1 cellular context compared by ENCODE assay signal in the genomic region with DNA sequence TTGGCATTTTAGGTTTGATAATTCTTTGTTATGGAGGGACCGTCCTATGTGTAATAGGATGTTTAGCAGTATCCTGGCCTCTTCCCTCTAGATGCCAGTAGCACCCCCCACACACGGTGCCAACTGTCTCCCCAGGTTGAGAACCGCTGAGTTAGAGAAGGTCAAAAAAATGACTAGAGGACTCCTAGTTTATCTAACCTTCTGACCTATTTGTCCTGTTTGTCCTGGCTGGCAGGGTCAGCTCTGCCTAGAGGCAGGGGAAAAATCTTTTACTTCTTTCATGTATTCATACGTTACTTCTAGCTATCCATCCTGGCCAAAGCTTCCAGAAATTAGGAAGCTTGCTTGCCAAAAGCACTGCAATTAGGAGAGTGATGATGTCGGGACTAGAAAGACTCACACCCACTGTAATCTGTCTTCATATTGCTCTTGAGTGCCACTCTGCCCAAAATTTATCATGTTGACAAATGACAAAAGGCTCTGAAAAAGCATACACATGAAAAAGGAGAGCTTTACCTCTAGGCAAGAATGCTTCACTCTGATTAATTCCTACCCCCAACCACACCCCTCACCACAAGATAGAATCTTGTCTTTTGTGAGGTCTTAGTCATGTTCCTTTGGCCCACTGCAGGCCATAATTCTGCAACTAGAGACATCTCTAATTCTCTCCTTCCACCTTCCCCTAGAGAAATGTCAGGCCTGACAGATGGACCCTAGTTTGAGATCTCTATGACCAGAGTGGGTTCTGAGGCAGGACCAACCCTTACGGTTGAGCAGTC.
TF ChIP-seq lines count a peak whose summit lies in the region.

No MANE protein-coding gene starts in this region.

TF ChIP-seq in K562, 482 proteins besides CTCF, POLR2A, EP300 and RAD21:
- TF ChIP-seq VEZF1 (CRISPR knock-in tag; IDR thresholded peaks at IDR 0.05) = peak; percentile 48; the same call in 1 of the 2 replicates
- TF ChIP-seq SMARCE1 (IDR thresholded peaks at IDR 0.05) = peak; percentile 70; the same call in 1 of the 2 replicates
- peak; percentile 74 for TF ChIP-seq MEIS2 (IDR thresholded peaks at IDR 0.05; ENCODE audit: partially characterized antibody)
- TF ChIP-seq MAFG (tag; conservative IDR thresholded peaks at IDR 0.05) = peak; percentile 32; the same call in 1 of the 2 replicates
- peak; percentile 6; the same call in 1 of the 2 replicates for TF ChIP-seq MAFF (IDR thresholded peaks at IDR 0.05; ENCODE audit: low read length)
- TF ChIP-seq, protein P1, sequence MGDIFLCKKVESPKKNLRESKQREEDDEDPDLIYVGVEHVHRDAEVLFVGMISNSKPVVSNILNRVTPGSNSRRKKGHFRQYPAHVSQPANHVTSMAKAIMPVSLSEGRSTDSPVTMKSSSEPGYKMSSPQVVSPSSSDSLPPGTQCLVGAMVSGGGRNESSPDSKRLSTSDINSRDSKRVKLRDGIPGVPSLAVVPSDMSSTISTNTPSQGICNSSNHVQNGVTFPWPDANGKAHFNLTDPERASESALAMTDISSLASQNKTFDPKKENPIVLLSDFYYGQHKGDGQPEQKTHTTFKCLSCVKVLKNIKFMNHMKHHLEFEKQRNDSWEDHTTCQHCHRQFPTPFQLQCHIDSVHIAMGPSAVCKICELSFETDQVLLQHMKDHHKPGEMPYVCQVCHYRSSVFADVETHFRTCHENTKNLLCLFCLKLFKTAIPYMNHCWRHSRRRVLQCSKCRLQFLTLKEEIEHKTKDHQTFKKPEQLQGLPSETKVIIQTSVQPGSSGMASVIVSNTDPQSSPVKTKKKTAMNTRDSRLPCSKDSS (IDR thresholded peaks at IDR 0.05; ENCODE audit: low read depth, partially characterized antibody) = no peak
- TF ChIP-seq FOSL1 (tag; conservative IDR thresholded peaks at IDR 0.05) = peak; percentile 67
- TF ChIP-seq MYC (IDR thresholded peaks at IDR 0.05; ENCODE audit: low read depth, low read length) = 0 out of 2 replicates have a peak, but pooled peaks have one; percentile 2
- TF ChIP-seq MYC (CRISPR knock-in tag; IDR thresholded peaks at IDR 0.05; ENCODE audit: borderline replicate concordance, low read depth) = no peak
- no peak for TF ChIP-seq PHF8 (IDR thresholded peaks at IDR 0.05; ENCODE audit: borderline replicate concordance, low read length)
- peak; percentile 52; the same call in 1 of the 2 replicates for TF ChIP-seq NFE2 (IDR thresholded peaks at IDR 0.05; ENCODE audit: low read depth)
- 0 out of 2 replicates have a peak, but pooled peaks have one; percentile 20 for TF ChIP-seq CBFA2T3 (IDR thresholded peaks at IDR 0.05)
- 0 out of 2 replicates have a peak, but pooled peaks have one; percentile 23 for TF ChIP-seq TEAD4 (IDR thresholded peaks at IDR 0.05; ENCODE audit: low read length)
- no peak for TF ChIP-seq TEAD4 (CRISPR knock-in tag; IDR thresholded peaks at IDR 0.05; ENCODE audit: borderline replicate concordance)
- no peak for TF ChIP-seq PBX2 (CRISPR knock-in tag; IDR thresholded peaks at IDR 0.05; ENCODE audit: low read depth)
- TF ChIP-seq PBX2 (tag; conservative IDR thresholded peaks at IDR 0.05; ENCODE audit: low read depth) = peak; percentile 84
- peak in 1 of 2 experiments; percentile 82; a peak in 2 of 4 replicates for TF ChIP-seq RCOR1 (IDR thresholded peaks at IDR 0.05; ENCODE audit: borderline replicate concordance in 1 of 2, low read depth in 2 of 2, low read length in 2 of 2)
- peak; percentile 24; the same call in 1 of the 2 replicates for TF ChIP-seq CTBP1 (IDR thresholded peaks at IDR 0.05; ENCODE audit: borderline replicate concordance)
- TF ChIP-seq CREM (IDR thresholded peaks at IDR 0.05; ENCODE audit: low read depth) = 0 out of 2 replicates have a peak, but pooled peaks have one; percentile 12
- TF ChIP-seq SOX6 (IDR thresholded peaks at IDR 0.05) = 0 out of 2 replicates have a peak, but pooled peaks have one; percentile 20
- TF ChIP-seq, protein P2, sequence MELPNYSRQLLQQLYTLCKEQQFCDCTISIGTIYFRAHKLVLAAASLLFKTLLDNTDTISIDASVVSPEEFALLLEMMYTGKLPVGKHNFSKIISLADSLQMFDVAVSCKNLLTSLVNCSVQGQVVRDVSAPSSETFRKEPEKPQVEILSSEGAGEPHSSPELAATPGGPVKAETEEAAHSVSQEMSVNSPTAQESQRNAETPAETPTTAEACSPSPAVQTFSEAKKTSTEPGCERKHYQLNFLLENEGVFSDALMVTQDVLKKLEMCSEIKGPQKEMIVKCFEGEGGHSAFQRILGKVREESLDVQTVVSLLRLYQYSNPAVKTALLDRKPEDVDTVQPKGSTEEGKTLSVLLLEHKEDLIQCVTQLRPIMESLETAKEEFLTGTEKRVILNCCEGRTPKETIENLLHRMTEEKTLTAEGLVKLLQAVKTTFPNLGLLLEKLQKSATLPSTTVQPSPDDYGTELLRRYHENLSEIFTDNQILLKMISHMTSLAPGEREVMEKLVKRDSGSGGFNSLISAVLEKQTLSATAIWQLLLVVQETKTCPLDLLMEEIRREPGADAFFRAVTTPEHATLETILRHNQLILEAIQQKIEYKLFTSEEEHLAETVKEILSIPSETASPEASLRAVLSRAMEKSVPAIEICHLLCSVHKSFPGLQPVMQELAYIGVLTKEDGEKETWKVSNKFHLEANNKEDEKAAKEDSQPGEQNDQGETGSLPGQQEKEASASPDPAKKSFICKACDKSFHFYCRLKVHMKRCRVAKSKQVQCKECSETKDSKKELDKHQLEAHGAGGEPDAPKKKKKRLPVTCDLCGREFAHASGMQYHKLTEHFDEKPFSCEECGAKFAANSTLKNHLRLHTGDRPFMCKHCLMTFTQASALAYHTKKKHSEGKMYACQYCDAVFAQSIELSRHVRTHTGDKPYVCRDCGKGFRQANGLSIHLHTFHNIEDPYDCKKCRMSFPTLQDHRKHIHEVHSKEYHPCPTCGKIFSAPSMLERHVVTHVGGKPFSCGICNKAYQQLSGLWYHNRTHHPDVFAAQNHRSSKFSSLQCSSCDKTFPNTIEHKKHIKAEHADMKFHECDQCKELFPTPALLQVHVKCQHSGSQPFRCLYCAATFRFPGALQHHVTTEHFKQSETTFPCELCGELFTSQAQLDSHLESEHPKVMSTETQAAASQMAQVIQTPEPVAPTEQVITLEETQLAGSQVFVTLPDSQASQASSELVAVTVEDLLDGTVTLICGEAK (IDR thresholded peaks at IDR 0.05) = no peak
- TF ChIP-seq, protein P2 (CRISPR knock-in tag; IDR thresholded peaks at IDR 0.05) = no peak
- no peak for TF ChIP-seq ZNF23 (CRISPR knock-in tag; IDR thresholded peaks at IDR 0.05)
- TF ChIP-seq ZNF134 (CRISPR knock-in tag; conservative IDR thresholded peaks at IDR 0.05) = 0 out of 2 replicates have a peak, but pooled peaks have one; percentile 20
- TF ChIP-seq ESRRA (IDR thresholded peaks at IDR 0.05; ENCODE audit: borderline replicate concordance, low read depth) = peak; percentile 51; the same call in 1 of the 2 replicates
- TF ChIP-seq, protein P3, sequence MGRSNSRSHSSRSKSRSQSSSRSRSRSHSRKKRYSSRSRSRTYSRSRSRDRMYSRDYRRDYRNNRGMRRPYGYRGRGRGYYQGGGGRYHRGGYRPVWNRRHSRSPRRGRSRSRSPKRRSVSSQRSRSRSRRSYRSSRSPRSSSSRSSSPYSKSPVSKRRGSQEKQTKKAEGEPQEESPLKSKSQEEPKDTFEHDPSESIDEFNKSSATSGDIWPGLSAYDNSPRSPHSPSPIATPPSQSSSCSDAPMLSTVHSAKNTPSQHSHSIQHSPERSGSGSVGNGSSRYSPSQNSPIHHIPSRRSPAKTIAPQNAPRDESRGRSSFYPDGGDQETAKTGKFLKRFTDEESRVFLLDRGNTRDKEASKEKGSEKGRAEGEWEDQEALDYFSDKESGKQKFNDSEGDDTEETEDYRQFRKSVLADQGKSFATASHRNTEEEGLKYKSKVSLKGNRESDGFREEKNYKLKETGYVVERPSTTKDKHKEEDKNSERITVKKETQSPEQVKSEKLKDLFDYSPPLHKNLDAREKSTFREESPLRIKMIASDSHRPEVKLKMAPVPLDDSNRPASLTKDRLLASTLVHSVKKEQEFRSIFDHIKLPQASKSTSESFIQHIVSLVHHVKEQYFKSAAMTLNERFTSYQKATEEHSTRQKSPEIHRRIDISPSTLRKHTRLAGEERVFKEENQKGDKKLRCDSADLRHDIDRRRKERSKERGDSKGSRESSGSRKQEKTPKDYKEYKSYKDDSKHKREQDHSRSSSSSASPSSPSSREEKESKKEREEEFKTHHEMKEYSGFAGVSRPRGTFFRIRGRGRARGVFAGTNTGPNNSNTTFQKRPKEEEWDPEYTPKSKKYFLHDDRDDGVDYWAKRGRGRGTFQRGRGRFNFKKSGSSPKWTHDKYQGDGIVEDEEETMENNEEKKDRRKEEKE (IDR thresholded peaks at IDR 0.05; ENCODE audit: borderline replicate concordance in 1 of 2, control insufficient read depth in 1 of 2, low read depth in 2 of 2, low read length in 1 of 2) = no peak
- TF ChIP-seq, protein P4, sequence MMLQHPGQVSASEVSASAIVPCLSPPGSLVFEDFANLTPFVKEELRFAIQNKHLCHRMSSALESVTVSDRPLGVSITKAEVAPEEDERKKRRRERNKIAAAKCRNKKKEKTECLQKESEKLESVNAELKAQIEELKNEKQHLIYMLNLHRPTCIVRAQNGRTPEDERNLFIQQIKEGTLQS (IDR thresholded peaks at IDR 0.05) = peak; percentile 18; the same call in 1 of the 2 replicates
- TF ChIP-seq, protein P4 (CRISPR knock-in tag; conservative IDR thresholded peaks at IDR 0.05) = no peak
- TF ChIP-seq ZNF174 (CRISPR knock-in tag; IDR thresholded peaks at IDR 0.05) = no peak
- no peak for TF ChIP-seq ILK (tag; IDR thresholded peaks at IDR 0.05; ENCODE audit: borderline replicate concordance, low read depth)
- peak; percentile 64; the same call in 1 of the 2 replicates for TF ChIP-seq DPF2 (IDR thresholded peaks at IDR 0.05)
- TF ChIP-seq ZNF316 (IDR thresholded peaks at IDR 0.05) = 0 out of 2 replicates have a peak, but pooled peaks have one; percentile 10
- no peak for TF ChIP-seq MTA2 (IDR thresholded peaks at IDR 0.05; ENCODE audit: low read depth)
- TF ChIP-seq ARID1B (IDR thresholded peaks at IDR 0.05) = peak; percentile 54; the same call in 1 of the 2 replicates
- 0 out of 2 replicates have a peak, but pooled peaks have one; percentile 15 for TF ChIP-seq EHMT2 (IDR thresholded peaks at IDR 0.05)
- TF ChIP-seq JUND (IDR thresholded peaks at IDR 0.05; ENCODE audit: borderline replicate concordance, low read depth, low read length) = 0 out of 2 replicates have a peak, but pooled peaks have one; percentile 41
- TF ChIP-seq JUND (tag; IDR thresholded peaks at IDR 0.05; ENCODE audit: borderline replicate concordance, low read depth, low read length) = no peak; the same call in 2 of the 3 replicates
- peak; percentile 75 to 80 for TF ChIP-seq KDM1A (IDR thresholded peaks at IDR 0.05)
- TF ChIP-seq TAF9B (IDR thresholded peaks at IDR 0.05; ENCODE audit: partially characterized antibody) = no peak
